Comparison of ENCODE assay signal across 1 cellular context in genomic region chrX:21811832-21812231, GRCh38.
TF ChIP-seq lines count a peak whose summit lies in the region.

No MANE protein-coding gene starts in this region.

TF ChIP-seq in HepG2, 621 proteins besides CTCF, POLR2A, EP300 and RAD21:
- TF ChIP-seq ZNF331 (CRISPR knock-in tag; IDR thresholded peaks at IDR 0.05) (peak; percentile 98), ZNF138 (CRISPR knock-in tag; IDR thresholded peaks at IDR 0.05; ENCODE audit: low read depth) (no peak), SRSF9 (IDR thresholded peaks at IDR 0.05; ENCODE audit: borderline replicate concordance, insufficient read depth, low read depth, low read length, poor library complexity, severe bottlenecking) (no peak), ZNF362 (CRISPR knock-in tag; IDR thresholded peaks at IDR 0.05; ENCODE audit: borderline replicate concordance) (no peak), NFAT5 (CRISPR knock-in tag; IDR thresholded peaks at IDR 0.05) (no peak), ZNF256 (CRISPR knock-in tag; conservative IDR thresholded peaks at IDR 0.05) (no peak)
